1 cellular context compared by ENCODE assay signal in genomic region chr4:2286904-2287593, GRCh38.
TF ChIP-seq lines count a peak whose summit lies in the region.

No MANE protein-coding gene starts in this region.

TF ChIP-seq in GM23338, 12 proteins besides CTCF, POLR2A, EP300 and RAD21 (continued from another document):
- TF ChIP-seq, protein P1, sequence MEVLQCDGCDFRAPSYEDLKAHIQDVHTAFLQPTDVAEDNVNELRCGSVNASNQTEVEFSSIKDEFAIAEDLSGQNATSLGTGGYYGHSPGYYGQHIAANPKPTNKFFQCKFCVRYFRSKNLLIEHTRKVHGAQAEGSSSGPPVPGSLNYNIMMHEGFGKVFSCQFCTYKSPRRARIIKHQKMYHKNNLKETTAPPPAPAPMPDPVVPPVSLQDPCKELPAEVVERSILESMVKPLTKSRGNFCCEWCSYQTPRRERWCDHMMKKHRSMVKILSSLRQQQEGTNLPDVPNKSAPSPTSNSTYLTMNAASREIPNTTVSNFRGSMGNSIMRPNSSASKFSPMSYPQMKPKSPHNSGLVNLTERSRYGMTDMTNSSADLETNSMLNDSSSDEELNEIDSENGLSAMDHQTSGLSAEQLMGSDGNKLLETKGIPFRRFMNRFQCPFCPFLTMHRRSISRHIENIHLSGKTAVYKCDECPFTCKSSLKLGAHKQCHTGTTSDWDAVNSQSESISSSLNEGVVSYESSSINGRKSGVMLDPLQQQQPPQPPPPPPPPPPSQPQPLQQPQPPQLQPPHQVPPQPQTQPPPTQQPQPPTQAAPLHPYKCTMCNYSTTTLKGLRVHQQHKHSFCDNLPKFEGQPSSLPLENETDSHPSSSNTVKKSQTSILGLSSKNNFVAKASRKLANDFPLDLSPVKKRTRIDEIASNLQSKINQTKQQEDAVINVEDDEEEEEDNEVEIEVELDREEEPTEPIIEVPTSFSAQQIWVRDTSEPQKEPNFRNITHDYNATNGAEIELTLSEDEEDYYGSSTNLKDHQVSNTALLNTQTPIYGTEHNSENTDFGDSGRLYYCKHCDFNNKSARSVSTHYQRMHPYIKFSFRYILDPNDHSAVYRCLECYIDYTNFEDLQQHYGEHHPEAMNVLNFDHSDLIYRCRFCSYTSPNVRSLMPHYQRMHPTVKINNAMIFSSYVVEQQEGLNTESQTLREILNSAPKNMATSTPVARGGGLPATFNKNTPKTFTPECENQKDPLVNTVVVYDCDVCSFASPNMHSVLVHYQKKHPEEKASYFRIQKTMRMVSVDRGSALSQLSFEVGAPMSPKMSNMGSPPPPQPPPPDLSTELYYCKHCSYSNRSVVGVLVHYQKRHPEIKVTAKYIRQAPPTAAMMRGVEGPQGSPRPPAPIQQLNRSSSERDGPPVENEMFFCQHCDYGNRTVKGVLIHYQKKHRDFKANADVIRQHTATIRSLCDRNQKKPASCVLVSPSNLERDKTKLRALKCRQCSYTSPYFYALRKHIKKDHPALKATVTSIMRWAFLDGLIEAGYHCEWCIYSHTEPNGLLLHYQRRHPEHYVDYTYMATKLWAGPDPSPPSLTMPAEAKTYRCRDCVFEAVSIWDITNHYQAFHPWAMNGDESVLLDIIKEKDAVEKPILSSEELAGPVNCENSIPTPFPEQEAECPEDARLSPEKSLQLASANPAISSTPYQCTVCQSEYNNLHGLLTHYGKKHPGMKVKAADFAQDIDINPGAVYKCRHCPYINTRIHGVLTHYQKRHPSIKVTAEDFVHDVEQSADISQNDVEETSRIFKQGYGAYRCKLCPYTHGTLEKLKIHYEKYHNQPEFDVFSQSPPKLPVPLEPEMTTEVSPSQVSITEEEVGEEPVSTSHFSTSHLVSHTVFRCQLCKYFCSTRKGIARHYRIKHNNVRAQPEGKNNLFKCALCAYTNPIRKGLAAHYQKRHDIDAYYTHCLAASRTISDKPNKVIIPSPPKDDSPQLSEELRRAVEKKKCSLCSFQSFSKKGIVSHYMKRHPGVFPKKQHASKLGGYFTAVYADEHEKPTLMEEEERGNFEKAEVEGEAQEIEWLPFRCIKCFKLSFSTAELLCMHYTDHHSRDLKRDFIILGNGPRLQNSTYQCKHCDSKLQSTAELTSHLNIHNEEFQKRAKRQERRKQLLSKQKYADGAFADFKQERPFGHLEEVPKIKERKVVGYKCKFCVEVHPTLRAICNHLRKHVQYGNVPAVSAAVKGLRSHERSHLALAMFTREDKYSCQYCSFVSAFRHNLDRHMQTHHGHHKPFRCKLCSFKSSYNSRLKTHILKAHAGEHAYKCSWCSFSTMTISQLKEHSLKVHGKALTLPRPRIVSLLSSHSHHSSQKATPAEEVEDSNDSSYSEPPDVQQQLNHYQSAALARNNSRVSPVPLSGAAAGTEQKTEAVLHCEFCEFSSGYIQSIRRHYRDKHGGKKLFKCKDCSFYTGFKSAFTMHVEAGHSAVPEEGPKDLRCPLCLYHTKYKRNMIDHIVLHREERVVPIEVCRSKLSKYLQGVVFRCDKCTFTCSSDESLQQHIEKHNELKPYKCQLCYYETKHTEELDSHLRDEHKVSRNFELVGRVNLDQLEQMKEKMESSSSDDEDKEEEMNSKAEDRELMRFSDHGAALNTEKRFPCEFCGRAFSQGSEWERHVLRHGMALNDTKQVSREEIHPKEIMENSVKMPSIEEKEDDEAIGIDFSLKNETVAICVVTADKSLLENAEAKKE (CRISPR knock-in tag; IDR thresholded peaks at IDR 0.05): no peak
- TF ChIP-seq NANOG (IDR thresholded peaks at IDR 0.05; ENCODE audit: borderline replicate concordance) (no peak), POLR2AphosphoS5 (IDR thresholded peaks at IDR 0.05; ENCODE audit: low read depth) (no peak), EZH2 (IDR thresholded peaks at IDR 0.05; ENCODE audit: low read depth, unreplicated experiment) (no peak), ZNF331 (CRISPR knock-in tag; IDR thresholded peaks at IDR 0.05; ENCODE audit: low read depth) (no peak), STAT1 (IDR thresholded peaks at IDR 0.05; ENCODE audit: unreplicated experiment) (no peak), EZH2phosphoT487 (IDR thresholded peaks at IDR 0.05; ENCODE audit: unreplicated experiment) (no peak), ETS1 (IDR thresholded peaks at IDR 0.05) (no peak)
